In the genomic region with DNA sequence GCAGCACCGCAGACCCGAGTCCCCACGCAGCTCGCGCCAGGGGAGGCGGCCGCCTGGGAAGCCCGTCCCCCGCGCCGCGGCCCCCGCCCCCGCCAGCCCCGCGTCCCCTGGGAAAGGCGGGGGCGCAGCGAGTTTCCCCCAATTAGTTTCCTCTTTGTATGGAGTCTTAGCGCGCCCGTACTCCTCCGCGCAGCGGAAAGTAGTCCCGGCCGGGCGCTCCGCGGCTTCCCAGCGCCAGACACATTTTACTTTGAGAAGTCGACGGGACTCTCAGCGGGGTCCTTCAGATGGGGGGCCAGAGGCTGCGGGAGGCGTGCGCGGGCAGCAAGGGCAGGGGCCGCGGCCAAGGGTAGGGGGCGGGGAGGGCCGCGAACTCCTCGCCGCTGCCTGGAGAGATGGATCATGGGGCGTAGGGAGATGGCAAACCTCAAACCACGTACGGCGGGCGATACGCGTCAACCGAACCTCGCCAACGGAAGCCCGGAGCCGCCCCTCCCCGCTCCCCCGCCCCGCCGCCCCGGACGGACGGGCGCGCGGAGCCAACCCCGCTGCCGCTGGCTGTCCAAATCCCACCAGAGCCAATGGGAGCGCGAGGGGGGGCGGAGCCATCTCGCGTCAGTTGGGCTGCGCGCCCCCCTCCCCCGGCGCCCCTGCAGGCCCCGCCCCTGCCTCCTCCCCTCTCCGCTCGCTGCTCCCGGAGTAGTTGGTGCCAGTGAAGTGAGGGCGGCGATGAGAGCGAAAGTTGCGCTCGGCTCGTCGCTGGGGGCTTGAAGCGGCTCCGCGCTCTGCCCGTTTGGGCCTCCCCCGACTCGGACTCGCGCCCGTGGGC, we compare ENCODE assay signal across 8 cellular contexts. TPM values are rescaled to one million over a fixed set of nuclear protein-coding genes. Genes with fewer than 3 reads are reported as not detected.
A peak's percentile ranks its signal among the peaks of the same experiment; 100 is the strongest.
DNase-seq lines count a peak whose midpoint lies in the region; ATAC-seq, FAIRE-seq and TF ChIP-seq lines count a peak whose summit lies in the region.

A gene (plus strand): TSS at position 706 of the 829 bp plus-strand sequence. CDS start 238 bp downstream, outside the sequence.

- H3K4me3 ChIP-seq in OCI-LY1 (ENCODE audit: low read depth, low read length, poor library complexity, severe bottlenecking) (peak within 1 kb of the TSS; percentile 92), mesodermal cell (ENCODE audit: extremely low read depth, insufficient read depth, low read length, poor library complexity, severe bottlenecking) (peak within 1 kb of the TSS; percentile 90)

- no peak within 1 kb of the TSS for H2AFZ ChIP-seq in OCI-LY1 (ENCODE audit: low read length)

- peaks cover 22% of the 10 kb centered on the region for H3K4me1 ChIP-seq in OCI-LY1 (ENCODE audit: insufficient read depth, low read length, severe bottlenecking)
- peaks cover 17% of the 10 kb centered on the region for H3K4me1 ChIP-seq in mesodermal cell (ENCODE audit: control insufficient read depth, insufficient read depth, low read length, poor library complexity, severe bottlenecking)

- no peak for FAIRE-seq in D721Med (lab: Jason Lieb, UNC)

- no peaks in the 10 kb centered on the region for H4K20me1 ChIP-seq in OCI-LY1 (ENCODE audit: insufficient read depth, low read length)

- DNase-seq in D721Med (ENCODE audit: insufficient read length, low spot score) (peak; percentile 84), HuH-7 (ENCODE audit: low spot score) (peak; percentile 95)
- peak; percentile 98 for DNase-seq in activated CD8-positive, alpha-beta memory T cell treated with anti-CD3 and anti-CD28 coated beads, Interleukin-2, amount 50 U/mL, for 4 hours
- peak; percentile 94 for DNase-seq in stimulated activated CD8-positive, alpha-beta memory T cell treated with anti-CD3 and anti-CD28 coated beads, Interleukin-15, amount 100 ng/mL, for 24 hours (ENCODE audit: low read depth)

- H3K79me2 ChIP-seq in OCI-LY1 (ENCODE audit: insufficient read depth, low read length), result peaks cover 26% of the 10 kb centered on the region

- in situ Hi-C loops in endometrial microvascular endothelial cells (cut with HindIII; ENCODE audit: inconsistent ontology term, low pct_unique_long_range_greater_than_20kb, low sequenced_read_pairs), result no loop called here

- H3K4me2 ChIP-seq in OCI-LY1 (ENCODE audit: low read length), result peak within 1 kb of the TSS; percentile 87

- no peaks in the 10 kb centered on the region for H3K9me3 ChIP-seq in OCI-LY1 (ENCODE audit: low read length)
- no peaks in the 10 kb centered on the region for H3K9me3 ChIP-seq in mesodermal cell (ENCODE audit: control insufficient read depth, low read length)

- ATAC-seq in GM21526 (IDR thresholded peaks at IDR 0.05; ENCODE audit: low FRiP score, unreplicated experiment), result peak; percentile 61

- H3K27me3 ChIP-seq in OCI-LY1 (ENCODE audit: insufficient read depth, low read length), result no peaks in the 10 kb centered on the region

- H3F3A ChIP-seq in OCI-LY1 (ENCODE audit: insufficient read depth, low read length), result no peaks in the 10 kb centered on the region

- TF ChIP-seq CTCF in D721Med (IDR thresholded peaks at IDR 0.05; ENCODE audit: insufficient read depth, missing control alignments) (no peak), OCI-LY1 (IDR thresholded peaks at IDR 0.05; ENCODE audit: low read length) (no peak)

- 0 to 1% methylated on average over 58 to 65 of the region's 98 CpGs for WGBS in mesodermal cell (ENCODE audit: insufficient coverage in 2 of 2), 2 experiments

- H3K36me3 ChIP-seq in OCI-LY1 (ENCODE audit: insufficient read depth, low read length) (no peaks in the 10 kb centered on the region), mesodermal cell (ENCODE audit: control insufficient read depth, insufficient read depth, low read length) (peaks cover 15% of the 10 kb centered on the region)

- H3K9me2 ChIP-seq in OCI-LY1 (ENCODE audit: low read depth, low read length), result no peaks in the 10 kb centered on the region

- peak within 1 kb of the TSS; percentile 75 for H3K27ac ChIP-seq in OCI-LY1 (ENCODE audit: low read depth, low read length, poor library complexity, severe bottlenecking)
- peak within 1 kb of the TSS; percentile 99 for H3K27ac ChIP-seq in mesodermal cell (ENCODE audit: low read depth, low read length, severe bottlenecking)

- peak within 1 kb of the TSS; percentile 88 for H3K9ac ChIP-seq in OCI-LY1 (ENCODE audit: low read length)

RNA-seq across cellular contexts. Expression of the gene that starts here (rescaled TPM):
- 16.4 TPM for total RNA-seq in endometrial microvascular endothelial cells (ENCODE audit: inconsistent ontology term)
- polyA plus RNA-seq in mesodermal cell (2013, experiment 1 of 2), result 25.5 TPM
- polyA plus RNA-seq in mesodermal cell (2013, experiment 2 of 2), result 24.1 TPM

Comparison
In these comparisons a context has a peak if more than half of its experiments do, and no peak if none do; other contexts are left out.
1. Peak in every context shown above with its lines: DNase-seq, ATAC-seq, H3K4me3 ChIP-seq and H3K27ac ChIP-seq.